In genomic region chr13:106565127-106565775, GRCh38 we compare ENCODE assay signal across 8 cellular contexts. TPM values are rescaled to one million over a fixed set of nuclear protein-coding genes. Genes with fewer than 3 reads are reported as not detected.
A peak's percentile ranks its signal among the peaks of the same experiment; 100 is the strongest.
DNase-seq lines count a peak whose midpoint lies in the region; ATAC-seq and TF ChIP-seq lines count a peak whose summit lies in the region.

No MANE protein-coding gene starts in this region.

- H3K27me3 Mint-ChIP-seq in CD8-positive, alpha-beta T cell (ENCODE audit: low read depth), result no peaks in the 10 kb centered on the region
- H3K27me3 Mint-ChIP-seq in central memory CD8-positive, alpha-beta T cell, result no peaks in the 10 kb centered on the region

- H3K27ac ChIP-seq in CD8-positive, alpha-beta T cell (ENCODE audit: low read depth, low read length), result no peak overlapping the region
- H3K27ac ChIP-seq in Karpas-422 (ENCODE audit: low read length), result no peak overlapping the region

- POLR2A ChIA-PET in CD8-positive, alpha-beta T cell (lab: Charles Lee), result interaction anchor here (1.6 kb wide), 1 partner anchor 8 kb away, joined by 3 read pairs; no protein-coding TSS in a partner anchor

- intact Hi-C loops in CD8-positive, alpha-beta T cell (cut with DNase I, micrococcal nuclease), result loop anchor here (2.0 to 10.0 kb wide), 2 partner anchors 14 to 1650 kb away; partner anchors contain the start of genes ABHD13 (in 1 of the 2) and LIG4 (in 1 of the 2)

- H2AFZ ChIP-seq in Karpas-422 (ENCODE audit: low read length) (no peak overlapping the region), neuron (ENCODE audit: low read depth, low read length) (no peak overlapping the region)

- H3K9me2 ChIP-seq in Karpas-422 (replicated peaks; ENCODE audit: insufficient read depth, low read length), result no peaks in the 10 kb centered on the region

- peaks cover 63% of the 10 kb centered on the region for H4K20me1 ChIP-seq in Karpas-422 (ENCODE audit: insufficient read depth, low read depth, low read length)

- H3K9me3 Mint-ChIP-seq in CD8-positive, alpha-beta T cell, result no peaks in the 10 kb centered on the region
- no peaks in the 10 kb centered on the region for H3K9me3 Mint-ChIP-seq in central memory CD8-positive, alpha-beta T cell

- H3K4me1 Mint-ChIP-seq in CD8-positive, alpha-beta T cell (ENCODE audit: low read depth), result peaks cover 73% of the 10 kb centered on the region
- peaks cover 80% of the 10 kb centered on the region for H3K4me1 Mint-ChIP-seq in central memory CD8-positive, alpha-beta T cell

- peak overlapping the region; percentile 75 for H3K4me2 ChIP-seq in Karpas-422 (ENCODE audit: low read depth, low read length, poor library complexity, severe bottlenecking)

- peaks cover 52% of the 10 kb centered on the region for H3K4me1 ChIP-seq in CD8-positive, alpha-beta T cell (ENCODE audit: insufficient read depth, low read length)
- peaks cover 73% of the 10 kb centered on the region for H3K4me1 ChIP-seq in Karpas-422 (ENCODE audit: low read length)
- peaks cover 45% of the 10 kb centered on the region for H3K4me1 ChIP-seq in neuron (ENCODE audit: insufficient read depth, low read length)

- H3K9ac ChIP-seq in Karpas-422 (ENCODE audit: low read length), result peak overlapping the region; percentile 92; the same call in 1 of the 2 replicates

- CTCF ChIA-PET in CD8-positive, alpha-beta T cell (lab: Charles Lee), result interaction anchor here (1.5 to 7.6 kb wide), 2 partner anchors 29 to 31 kb away, joined by 4 to 50 read pairs; partner anchors contain the start of gene EFNB2

- DNase-seq in CD8-positive, alpha-beta T cell, result no peak
- no peak for DNase-seq in Karpas-422
- DNase-seq in central memory CD8-positive, alpha-beta T cell (ENCODE audit: low spot score in 2 of 2), result no peak
- no peak for DNase-seq in A172 (ENCODE audit: low spot score)
- no peak for DNase-seq in SHP77 (lab: John Stamatoyannopoulos, UW)
- no peak for DNase-seq in C1 segment of cervical spinal cord (lab: John Stamatoyannopoulos, UW)
- no peak for DNase-seq in inferior parietal cortex (ENCODE audit: extremely low spot score)

- H3K4me3 ChIP-seq in CD8-positive, alpha-beta T cell (ENCODE audit: low read depth, low read length), result peak overlapping the region; percentile 79
- H3K4me3 ChIP-seq in Karpas-422 (ENCODE audit: low read length) (peak overlapping the region; percentile 85), neuron (ENCODE audit: low read length) (peak overlapping the region; percentile 94)

- ATAC-seq in CD8-positive, alpha-beta T cell, result no peak
- no peak for ATAC-seq in central memory CD8-positive, alpha-beta T cell (replicated peaks; ENCODE audit: extremely low read depth, poor library complexity, severe bottlenecking)

- H3K36me3 Mint-ChIP-seq in CD8-positive, alpha-beta T cell, result peaks cover 16% of the 10 kb centered on the region
- H3K36me3 Mint-ChIP-seq in central memory CD8-positive, alpha-beta T cell (ENCODE audit: insufficient read depth), result peaks cover 22% of the 10 kb centered on the region

- no peaks in the 10 kb centered on the region for H3K9me3 ChIP-seq in CD8-positive, alpha-beta T cell (ENCODE audit: low read length)
- H3K9me3 ChIP-seq in Karpas-422 (ENCODE audit: low read length) (no peaks in the 10 kb centered on the region), neuron (ENCODE audit: low read length) (no peaks in the 10 kb centered on the region)

- peak overlapping the region; percentile 98 for H3K4me3 Mint-ChIP-seq in CD8-positive, alpha-beta T cell
- H3K4me3 Mint-ChIP-seq in central memory CD8-positive, alpha-beta T cell, result peak overlapping the region; percentile 97

- H3K27me3 ChIP-seq in CD8-positive, alpha-beta T cell (ENCODE audit: insufficient read depth, low read length), result no peaks in the 10 kb centered on the region
- H3K27me3 ChIP-seq in Karpas-422 (ENCODE audit: low read length), result no peaks in the 10 kb centered on the region
- H3K27me3 ChIP-seq in neuron (ENCODE audit: insufficient read depth, low read length), result no peaks in the 10 kb centered on the region

- H3K27ac Mint-ChIP-seq in CD8-positive, alpha-beta T cell, result peak overlapping the region; percentile 12
- peak overlapping the region; percentile 95 for H3K27ac Mint-ChIP-seq in central memory CD8-positive, alpha-beta T cell (ENCODE audit: low read depth)

- peaks cover 91% of the 10 kb centered on the region for H3K79me2 ChIP-seq in Karpas-422 (ENCODE audit: low read length)

- H3K36me3 ChIP-seq in CD8-positive, alpha-beta T cell (ENCODE audit: insufficient read depth, low read length), result no peaks in the 10 kb centered on the region
- H3K36me3 ChIP-seq in Karpas-422 (ENCODE audit: insufficient read depth, low read length) (peaks cover under 1% of the 10 kb centered on the region; the same call in 1 of the 2 replicates), neuron (ENCODE audit: insufficient read depth, low read length) (no peaks in the 10 kb centered on the region)

- TF ChIP-seq CTCF in CD8-positive, alpha-beta T cell (IDR thresholded peaks at IDR 0.05), result no peak

RNA-seq across cellular contexts. Expression of gene ARGLU1, which starts 2.7 kb away (rescaled TPM):
- 100 to 1,000 TPM; 130 to 145 TPM for total RNA-seq in CD8-positive, alpha-beta T cell
- 106 and 147 TPM in 2 replicates for total RNA-seq in Karpas-422 (2014; rRNA removed; shearing (Covaris generic); ENCODE audit: low replicate concordance)
- 35.9 and 41.8 TPM in 2 replicates for total RNA-seq in A172 (2014; rRNA removed; shearing (Covaris generic))

RNA-seq across cellular contexts. Expression of gene EFNB2, which starts 29.8 kb away (rescaled TPM):
- under 1 TPM; 0.57 to 0.61 TPM for total RNA-seq in CD8-positive, alpha-beta T cell
- total RNA-seq in Karpas-422 (2014; rRNA removed; shearing (Covaris generic); ENCODE audit: low replicate concordance), result 0.07 TPM in 1 of 2 replicates, not detected in the other
- total RNA-seq in A172 (2014; rRNA removed; shearing (Covaris generic)), result 7.8 and 8.1 TPM in 2 replicates
